In genomic region chr7:28958235-28958945, GRCh38 we compare ENCODE assay signal across 8 cellular contexts.
DNase-seq lines count a peak whose midpoint lies in the region; ATAC-seq and TF ChIP-seq lines count a peak whose summit lies in the region.

TRIL (minus strand) TSS chr7:28958330; CDS start chr7:28958046, 284 bp downstream.

- peak within 1 kb of the TSS; percentile 24 to 55 (median 42) for H3K4me3 ChIP-seq in skin epidermis

- DNase-seq in COLO668 (lab: John Stamatoyannopoulos, UW; ENCODE audit: unreplicated experiment) (peak; percentile 62), NCI-H2196 (lab: John Stamatoyannopoulos, UW; ENCODE audit: unreplicated experiment) (peak; percentile 44), cortex of kidney (lab: John Stamatoyannopoulos, UW) (peak; percentile 15), kidney tubule cell (ENCODE audit: low spot score) (peak; percentile 14), ACHN (no peak), erythroblast (lab: John Stamatoyannopoulos, UW) (no peak)

- in situ Hi-C loops in ACHN (cut with HindIII; ENCODE audit: low pct_ligation_motif_present, low pct_unique_long_range_greater_than_20kb, low sequenced_read_pairs), result no loop called here

- no peak for ATAC-seq in GM19463 (IDR thresholded peaks at IDR 0.05; ENCODE audit: unreplicated experiment)

- TF ChIP-seq POLR2A in erythroblast (IDR thresholded peaks at IDR 0.05; ENCODE audit: low read length), result no peak

- peak within 1 kb of the TSS in 17 of 21 experiments; percentile 33 to 82 (median 60) for H3K27ac ChIP-seq in skin epidermis

Comparison
In these comparisons a context has a peak if more than half of its experiments do, and no peak if none do; other contexts are left out.
1. DNase-seq: peak in COLO668 (single experiment), NCI-H2196 (single experiment), cortex of kidney (single experiment) and kidney tubule cell (single experiment); none in ACHN (single experiment) and erythroblast (0 of 2).